8 cellular contexts compared by ENCODE assay signal in the genomic region with DNA sequence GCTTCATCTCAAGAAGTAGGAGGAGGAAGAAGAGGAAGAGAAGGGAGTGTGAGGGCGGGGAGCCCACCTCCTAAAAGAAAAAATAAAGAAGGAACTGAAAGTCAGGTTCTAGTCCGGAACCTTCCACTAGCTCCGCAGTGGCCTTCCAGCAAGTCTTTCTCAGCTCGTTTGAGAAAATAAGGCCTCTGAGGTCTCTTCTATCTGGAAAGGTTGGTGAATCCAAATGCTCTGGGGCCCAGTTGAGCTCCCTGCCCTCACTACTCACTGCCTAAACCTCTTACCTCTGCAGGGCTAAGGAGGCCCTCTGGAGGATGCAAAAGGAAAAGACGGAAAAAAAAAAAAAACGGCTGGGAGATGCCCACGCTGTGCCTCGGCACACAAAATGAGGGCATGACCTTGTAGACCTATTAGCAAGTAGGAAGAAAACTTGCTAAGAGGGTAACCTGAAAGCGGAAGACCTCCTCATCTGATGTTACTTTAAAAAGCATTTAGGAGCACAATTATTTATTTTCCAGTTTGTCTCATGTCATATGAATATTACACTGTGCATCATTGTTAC.
DNase-seq lines count a peak whose midpoint lies in the region; ATAC-seq and TF ChIP-seq lines count a peak whose summit lies in the region.

No MANE protein-coding gene starts in this region.

- TF ChIP-seq CTCF in GM13976 (IDR thresholded peaks at IDR 0.05; ENCODE audit: borderline replicate concordance, control extremely low read depth, extremely low read depth, insufficient read depth, missing control alignments) (no peak), astrocyte of the cerebellum (IDR thresholded peaks at IDR 0.05; ENCODE audit: low read depth, low read length, missing control alignments) (peak; percentile 76)

- H3K4me3 ChIP-seq in astrocyte of the cerebellum (ENCODE audit: low read depth, low read length), result no peak overlapping the region

- peak; percentile 93 for ATAC-seq in SK-N-SH treated with all-trans-retinoic acid at 6 μM for 48 hours
- no peak for ATAC-seq in GM21423 (IDR thresholded peaks at IDR 0.05; ENCODE audit: unreplicated experiment)

- DNase-seq in ACHN, result peak; percentile 60
- DNase-seq in GM13976 (ENCODE audit: low spot score), result peak; percentile 53
- peak; percentile 65 to 74 for DNase-seq in Kasumi-1 (lab: John Stamatoyannopoulos, UW)
- DNase-seq in astrocyte of the cerebellum (ENCODE audit: low read depth), result no peak
- DNase-seq in islet precursor cell, result peak; percentile 68
- DNase-seq in stimulated activated CD4-positive, alpha-beta T cell treated with anti-CD3 and anti-CD28 coated beads, TNF-alpha, amount 100 ng/mL, for 1 hour (ENCODE audit: low read depth in 3 of 3, low spot score in 1 of 3), result peak in 2 of 3 donors; percentile 20

- in situ Hi-C loops in ACHN (cut with HindIII; ENCODE audit: low pct_ligation_motif_present, low pct_unique_long_range_greater_than_20kb, low sequenced_read_pairs) (no loop called here), GM13976 (cut with MboI; ENCODE audit: low sequenced_read_pairs, unreplicated experiment) (no loop called here), astrocyte of the cerebellum (cut with HindIII; ENCODE audit: low sequenced_read_pairs) (no loop called here)

TF ChIP-seq in SK-N-SH treated with all-trans-retinoic acid at 6 μM for 48 hours, 23 proteins besides CTCF, POLR2A, EP300 and RAD21:
- no peak for TF ChIP-seq ARNTL (CRISPR knock-in tag; IDR thresholded peaks at IDR 0.05; ENCODE audit: borderline replicate concordance, low read depth)
- TF ChIP-seq CSDC2 (CRISPR knock-in tag; IDR thresholded peaks at IDR 0.05), result no peak
- TF ChIP-seq OSR1 (CRISPR knock-in tag; IDR thresholded peaks at IDR 0.05), result no peak
- TF ChIP-seq ESRRG (CRISPR knock-in tag; IDR thresholded peaks at IDR 0.05), result no peak
- no peak for TF ChIP-seq ZNF70 (CRISPR knock-in tag; IDR thresholded peaks at IDR 0.05)
- no peak for TF ChIP-seq ZFP30 (CRISPR knock-in tag; IDR thresholded peaks at IDR 0.05)
- TF ChIP-seq, protein P1, sequence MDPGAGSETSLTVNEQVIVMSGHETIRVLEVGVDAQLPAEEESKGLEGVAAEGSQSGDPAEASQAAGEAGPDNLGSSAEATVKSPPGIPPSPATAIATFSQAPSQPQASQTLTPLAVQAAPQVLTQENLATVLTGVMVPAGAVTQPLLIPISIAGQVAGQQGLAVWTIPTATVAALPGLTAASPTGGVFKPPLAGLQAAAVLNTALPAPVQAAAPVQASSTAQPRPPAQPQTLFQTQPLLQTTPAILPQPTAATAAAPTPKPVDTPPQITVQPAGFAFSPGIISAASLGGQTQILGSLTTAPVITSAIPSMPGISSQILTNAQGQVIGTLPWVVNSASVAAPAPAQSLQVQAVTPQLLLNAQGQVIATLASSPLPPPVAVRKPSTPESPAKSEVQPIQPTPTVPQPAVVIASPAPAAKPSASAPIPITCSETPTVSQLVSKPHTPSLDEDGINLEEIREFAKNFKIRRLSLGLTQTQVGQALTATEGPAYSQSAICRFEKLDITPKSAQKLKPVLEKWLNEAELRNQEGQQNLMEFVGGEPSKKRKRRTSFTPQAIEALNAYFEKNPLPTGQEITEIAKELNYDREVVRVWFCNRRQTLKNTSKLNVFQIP (CRISPR knock-in tag; IDR thresholded peaks at IDR 0.05; ENCODE audit: borderline replicate concordance, low read depth), result no peak
- TF ChIP-seq ISL1 (CRISPR knock-in tag; IDR thresholded peaks at IDR 0.05), result no peak
- TF ChIP-seq SNAI2 (CRISPR knock-in tag; IDR thresholded peaks at IDR 0.05), result no peak
